ENCODE assay signal across 34 cellular contexts in the genomic region with DNA sequence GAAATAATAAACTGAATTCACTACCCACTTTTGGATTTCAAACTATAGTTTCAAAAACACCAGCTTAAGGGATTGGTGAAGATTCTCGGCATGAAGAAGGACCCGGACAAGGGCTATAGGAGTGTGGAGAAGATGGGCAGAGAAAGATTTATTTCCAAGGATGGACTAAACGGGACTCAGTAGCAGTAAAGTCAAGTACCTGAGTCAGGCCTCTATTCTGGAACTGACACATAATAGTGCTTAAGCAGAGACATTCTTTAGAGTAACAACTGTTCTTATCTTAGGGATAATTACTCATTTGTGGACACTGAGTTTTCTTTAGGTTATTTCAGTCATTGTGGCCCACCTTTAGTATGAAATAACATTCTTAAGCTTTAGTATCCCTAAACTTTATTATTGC.
"Had no signal": no experiment of that assay in that cellular context is flagged by ENCODE, and none has a peak within 500 bp of the region (broad histone marks: within the 10 kb centered on the region; RNA-seq: fewer than 3 reads in every experiment).

No MANE protein-coding gene starts in this region.

- H3K9me3 ChIP-seq: adrenal gland, body of pancreas, breast epithelium had no signal

- H3K27me3 ChIP-seq: adrenal gland, body of pancreas, brain microvascular endothelial cell, breast epithelium had no signal

- DNase-seq: activated B cell treated with CpG ODN at 0.5 μM for 24 hours; activated CD4-positive, alpha-beta memory T cell treated with anti-CD3 and anti-CD28 coated beads for 36 hours; activated CD4-positive, alpha-beta T cell treated with anti-CD3 and anti-CD28 coated beads for 4 hours; activated CD4-positive, alpha-beta T cell treated with anti-CD3 and anti-CD28 coated beads, Interleukin-2, amount 10 ng/mL, durations not matched to agents 24 days and 14 days; activated CD4-positive, alpha-beta T cell treated with anti-CD3 and anti-CD28 coated beads, Interleukin-2, amount 50 U/mL, for 1 hour; activated CD4-positive, alpha-beta T cell treated with anti-CD3 and anti-CD28 coated beads, Interleukin-2, amount 50 U/mL, for 4 hours; activated CD4-positive, CD25-positive, alpha-beta regulatory T cell treated with anti-CD3 and anti-CD28 coated beads, Interleukin-2, amount 50 U/mL, for 72 hours; activated CD8-positive, alpha-beta memory T cell treated with anti-CD3 and anti-CD28 coated beads, Interleukin-2, amount 50 U/mL, for 4 hours; activated CD8-positive, alpha-beta T cell treated with anti-CD3 and anti-CD28 coated beads for 36 hours; activated effector memory CD4-positive, alpha-beta T cell treated with anti-CD3 and anti-CD28 coated beads, Interleukin-2, amount 50 U/mL, for 16 hours; activated gamma-delta T cell treated with Interleukin-2 at 50 U/mL for 16 hours; activated naive CD4-positive, alpha-beta T cell; activated naive CD4-positive, alpha-beta T cell treated with anti-CD3 and anti-CD28 coated beads for 36 hours; activated naive CD4-positive, alpha-beta T cell treated with anti-CD3 and anti-CD28 coated beads, Interleukin-2, amount 50 U/mL, for 16 hours; activated naive CD8-positive, alpha-beta T cell treated with anti-CD3 and anti-CD28 coated beads for 36 hours; activated T-cell treated with anti-CD3 and anti-CD28 coated beads for 4 hours; activated T-cell treated with anti-CD3 and anti-CD28 coated beads, Interleukin-2, amount 50 U/mL, for 1 hour; activated T-cell treated with anti-CD3 and anti-CD28 coated beads, Interleukin-2, amount 50 U/mL, for 4 hours; activated T-cell treated with anti-CD3 and anti-CD28 coated beads, Interleukin-2, amount 50 U/mL, for 72 hours; adrenal gland; amniotic stem cell; aorta; body of pancreas; brain microvascular endothelial cell; cerebellar nuclear complex; T-helper 1 cell; T-helper 2 cell; T-helper 9 cell had no signal

- H3K4me1 ChIP-seq: adrenal gland, body of pancreas, breast epithelium had no signal

- ATAC-seq: activated CD8-positive, alpha-beta T cell treated with anti-CD3 and anti-CD28 coated beads for 36 hours; activated naive CD4-positive, alpha-beta T cell treated with anti-CD3 and anti-CD28 coated beads, Interleukin-2, amount 50 U/mL, for 72 hours; activated T-cell treated with anti-CD3 and anti-CD28 coated beads, Interleukin-2, amount 50 U/mL, for 4 hours; activated T-cell treated with anti-CD3 and anti-CD28 coated beads, Interleukin-2, amount 50 U/mL, for 72 hours; activated T-helper 17 cell treated with anti-CD3 and anti-CD28 coated beads, Interleukin-2, amount 50 U/mL, for 72 hours; body of pancreas had no signal

- FAIRE-seq: astrocyte, TTC549 had no signal

- H3K4me3 ChIP-seq: adrenal gland, body of pancreas, breast epithelium had no signal

- H3K27ac ChIP-seq: adrenal gland, body of pancreas, brain microvascular endothelial cell, breast epithelium, VCaP had no signal

- H3K36me3 ChIP-seq: adrenal gland, brain microvascular endothelial cell, breast epithelium had no signal
